30 cellular contexts compared by ENCODE assay signal in the genomic region with DNA sequence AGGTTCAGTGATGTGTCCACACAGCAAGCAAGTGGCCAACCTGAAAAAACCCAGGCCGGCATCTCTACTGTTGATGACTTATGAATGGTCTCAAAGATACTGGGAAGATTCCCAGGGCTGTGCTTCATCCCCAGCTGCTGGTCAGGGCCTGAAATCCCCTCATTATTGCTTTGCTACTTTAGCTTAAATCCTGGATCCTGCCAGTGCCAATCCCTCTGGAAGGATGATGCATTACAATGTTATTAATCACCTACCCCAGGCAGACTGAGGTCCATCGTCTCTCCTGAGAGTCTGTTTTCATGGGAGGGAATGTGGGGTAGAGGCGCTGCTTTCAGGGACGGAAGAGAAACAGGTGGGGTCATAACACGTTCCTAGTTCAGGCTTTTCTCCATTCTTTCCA.
DNase-seq lines count a peak whose midpoint lies in the region; ATAC-seq and TF ChIP-seq lines count a peak whose summit lies in the region.
"Had no signal": no experiment of that assay in that cellular context is flagged by ENCODE, and none has a peak within 500 bp of the region (broad histone marks: within the 10 kb centered on the region; RNA-seq: fewer than 3 reads in every experiment).

No MANE protein-coding gene starts in this region.

- H3K36me3 Mint-ChIP-seq in activated CD8-positive, alpha-beta T cell treated with anti-CD3 and anti-CD28 coated beads, Interleukin-2, amount 10 ng/mL, durations not matched to agents 7 days and 5 days (ENCODE audit: low read depth) = no peaks in the 10 kb centered on the region
- H3K36me3 Mint-ChIP-seq: CD8-positive, alpha-beta T cell had no signal

- H3F3A ChIP-seq in GM23248 (ENCODE audit: insufficient read depth) = no peaks in the 10 kb centered on the region

- ATAC-seq in GM18868 (IDR thresholded peaks at IDR 0.05; ENCODE audit: unreplicated experiment) = no peak
- no peak for ATAC-seq in activated CD8-positive, alpha-beta T cell treated with anti-CD3 and anti-CD28 coated beads, Interleukin-2, amount 10 ng/mL, durations not matched to agents 7 days and 5 days
- ATAC-seq: activated naive CD8-positive, alpha-beta T cell treated with anti-CD3 and anti-CD28 coated beads, Interleukin-2, amount 50 U/mL, for 24 hours; activated T-cell treated with anti-CD3 and anti-CD28 coated beads, Interleukin-2, amount 50 U/mL, for 4 hours; body of pancreas; CD8-positive, alpha-beta T cell; HCT116; left cardiac atrium had no signal

- no peaks in the 10 kb centered on the region for H3K9me2 ChIP-seq in GM23248 (ENCODE audit: insufficient read depth)

- H3K9me3 Mint-ChIP-seq in activated CD8-positive, alpha-beta T cell treated with anti-CD3 and anti-CD28 coated beads, Interleukin-2, amount 10 ng/mL, durations not matched to agents 7 days and 5 days (ENCODE audit: insufficient read depth) = no peaks in the 10 kb centered on the region
- H3K9me3 Mint-ChIP-seq: activated naive CD8-positive, alpha-beta T cell treated with anti-CD3 and anti-CD28 coated beads, Interleukin-2, amount 50 U/mL, for 24 hours; activated T-cell treated with anti-CD3 and anti-CD28 coated beads, Interleukin-2, amount 50 U/mL, for 4 hours; CD8-positive, alpha-beta T cell had no signal

- TF ChIP-seq CTCF in WERI-Rb-1 (IDR thresholded peaks at IDR 0.05; ENCODE audit: low read depth, low read length) = no peak

- H4K20me1 ChIP-seq in GM23248 (ENCODE audit: insufficient read depth) = no peaks in the 10 kb centered on the region

- in situ Hi-C loops in GM23248 (cut with MboI) = no loop called here

- H3K4me1 Mint-ChIP-seq in activated CD8-positive, alpha-beta T cell treated with anti-CD3 and anti-CD28 coated beads, Interleukin-2, amount 10 ng/mL, durations not matched to agents 7 days and 5 days (ENCODE audit: low read depth) = peaks cover 9% of the 10 kb centered on the region

- H3K36me3 ChIP-seq in GM23248 (ENCODE audit: low read depth) = no peaks in the 10 kb centered on the region
- H3K36me3 ChIP-seq in WERI-Rb-1 = no peaks in the 10 kb centered on the region
- H3K36me3 ChIP-seq: heart left ventricle, prostate gland had no signal

- no peak overlapping the region for H3K27ac Mint-ChIP-seq in activated CD8-positive, alpha-beta T cell treated with anti-CD3 and anti-CD28 coated beads, Interleukin-2, amount 10 ng/mL, durations not matched to agents 7 days and 5 days
- H3K27ac Mint-ChIP-seq: activated naive CD8-positive, alpha-beta T cell treated with anti-CD3 and anti-CD28 coated beads, Interleukin-2, amount 50 U/mL, for 24 hours; B cell; CD8-positive, alpha-beta T cell had no signal

- H3K79me2 ChIP-seq in GM23248 (ENCODE audit: insufficient read depth) = no peaks in the 10 kb centered on the region

- H3K27me3 ChIP-seq in GM23248 (replicated peaks; ENCODE audit: insufficient read depth) (no peaks in the 10 kb centered on the region), WERI-Rb-1 (ENCODE audit: insufficient read depth, low read depth, severe bottlenecking) (no peaks in the 10 kb centered on the region)
- H3K27me3 ChIP-seq: body of pancreas, testis had no signal

- POLR2A ChIA-PET in activated CD8-positive, alpha-beta T cell treated with anti-CD3 and anti-CD28 coated beads, Interleukin-2, amount 10 ng/mL, durations not matched to agents 7 days and 5 days (lab: Charles Lee) = no interaction called here

- H3K9me3 ChIP-seq in GM23248 (ENCODE audit: low read depth) (no peaks in the 10 kb centered on the region), WERI-Rb-1 (ENCODE audit: severe bottlenecking) (no peaks in the 10 kb centered on the region)
- H3K9me3 ChIP-seq: body of pancreas, heart left ventricle, prostate gland, testis had no signal

- no peak overlapping the region for H3K27ac ChIP-seq in GM23248
- peak overlapping the region; percentile 90 for H3K27ac ChIP-seq in WERI-Rb-1
- H3K27ac ChIP-seq: body of pancreas, epithelial cell of prostate, heart left ventricle, KMS-11, prostate gland, testis, VCaP had no signal

- peaks cover 10% of the 10 kb centered on the region; the same call in 1 of the 2 replicates for H3K4me1 ChIP-seq in GM23248 (ENCODE audit: insufficient read depth)

- H3K4me3 ChIP-seq in GM23248 = no peak overlapping the region
- no peak overlapping the region for H3K4me3 ChIP-seq in WERI-Rb-1 (ENCODE audit: low read depth, low read length)
- H3K4me3 ChIP-seq: body of pancreas, heart left ventricle, prostate gland, testis had no signal

- CTCF ChIA-PET in activated CD8-positive, alpha-beta T cell treated with anti-CD3 and anti-CD28 coated beads, Interleukin-2, amount 10 ng/mL, durations not matched to agents 7 days and 5 days (lab: Charles Lee) = no interaction called here

- no peak overlapping the region for H3K4me3 Mint-ChIP-seq in activated CD8-positive, alpha-beta T cell treated with anti-CD3 and anti-CD28 coated beads, Interleukin-2, amount 10 ng/mL, durations not matched to agents 7 days and 5 days
- H3K4me3 Mint-ChIP-seq: activated naive CD8-positive, alpha-beta T cell treated with anti-CD3 and anti-CD28 coated beads, Interleukin-2, amount 50 U/mL, for 24 hours; activated T-cell treated with anti-CD3 and anti-CD28 coated beads, Interleukin-2, amount 50 U/mL, for 4 hours; B cell; CD8-positive, alpha-beta T cell had no signal

- peaks cover 11% of the 10 kb centered on the region for H3K27me3 Mint-ChIP-seq in activated CD8-positive, alpha-beta T cell treated with anti-CD3 and anti-CD28 coated beads, Interleukin-2, amount 10 ng/mL, durations not matched to agents 7 days and 5 days (ENCODE audit: low read depth)

- DNase-seq in GM23248 (peak; percentile 49), WERI-Rb-1 (peak; percentile 85), mesenteric fat pad (ENCODE audit: low spot score) (peak; percentile 41), A172 (ENCODE audit: low spot score) (no peak), NCI-H2081 treated with DMSO at 0.1 percent for 48 hours (lab: John Stamatoyannopoulos, UW) (no peak)
- no peak for DNase-seq in activated CD8-positive, alpha-beta T cell treated with anti-CD3 and anti-CD28 coated beads, Interleukin-2, amount 10 ng/mL, durations not matched to agents 7 days and 5 days
- DNase-seq: activated CD4-positive, alpha-beta T cell treated with anti-CD3 and anti-CD28 coated beads for 48 hours; activated gamma-delta T cell treated with Interleukin-2 at 50 U/mL for 16 hours; activated naive CD8-positive, alpha-beta T cell treated with anti-CD3 and anti-CD28 coated beads, Interleukin-2, amount 50 U/mL, for 24 hours; activated T-cell treated with anti-CD3 and anti-CD28 coated beads, Interleukin-2, amount 50 U/mL, for 4 hours; body of pancreas; CD8-positive, alpha-beta T cell; effector CD4-positive, alpha-beta T cell; foreskin fibroblast; heart left ventricle; left cardiac atrium; MV-4-11; NCI-H146; NCI-H510A treated with DMSO at 0.1 percent for 48 hours; NK-92 treated with Interleukin-12 subunit alpha and Interleukin-12 subunit beta, amount 100 ng/mL, for 24 hours; SHP77 treated with DMSO at 0.1 percent for 48 hours; stimulated activated naive CD4-positive, alpha-beta T cell treated with Interleukin-2 at 50 U/mL for 16 hours; testis had no signal

- H3K9ac ChIP-seq in GM23248 = no peak overlapping the region
- H3K9ac ChIP-seq: KMS-11 had no signal

- H2AFZ ChIP-seq in GM23248 = no peak overlapping the region

- 63% methylated on average over 5 of the region's 5 CpGs for WGBS in GM23248 (ENCODE audit: low coverage in 1 of 2, low lambda C conversion rate in 2 of 2, missing lambda C conversion rate in 2 of 2), 2 experiments

- peak overlapping the region; percentile 7 for H3K4me2 ChIP-seq in GM23248 (ENCODE audit: unreplicated experiment)
- H3K4me2 ChIP-seq: KMS-11 had no signal

Comparison
In these comparisons a context has a peak if more than half of its experiments do, and no peak if none do; other contexts are left out.
1. DNase-seq: peak in GM23248 (single experiment), WERI-Rb-1 (single experiment) and mesenteric fat pad (single experiment); none in A172 (single experiment), NCI-H2081 treated with DMSO at 0.1 percent for 48 hours (single experiment) and activated CD8-positive, alpha-beta T cell treated with anti-CD3 and anti-CD28 coated beads, Interleukin-2, amount 10 ng/mL, durations not matched to agents 7 days and 5 days (single experiment).